Comparison of ENCODE assay signal across 8 cellular contexts in genomic region chr11:108647701-108648527, GRCh38. TPM values are rescaled to one million over a fixed set of nuclear protein-coding genes. Genes with fewer than 3 reads are reported as not detected.
DNase-seq lines count a peak whose midpoint lies in the region; ATAC-seq and TF ChIP-seq lines count a peak whose summit lies in the region.

No MANE protein-coding gene starts in this region.

- H3K4me3 ChIP-seq in BJ (ENCODE audit: low read depth, low read length) = no peak overlapping the region

- H3K27ac Mint-ChIP-seq in activated CD8-positive, alpha-beta T cell treated with anti-CD3 and anti-CD28 coated beads, Interleukin-2, amount 10 ng/mL, durations not matched to agents 7 days and 5 days = no peak overlapping the region
- no peak overlapping the region for H3K27ac Mint-ChIP-seq in endothelial cell (ENCODE audit: unreplicated experiment)

- no peak overlapping the region for H3K4me3 Mint-ChIP-seq in activated CD8-positive, alpha-beta T cell treated with anti-CD3 and anti-CD28 coated beads, Interleukin-2, amount 10 ng/mL, durations not matched to agents 7 days and 5 days
- H3K4me3 Mint-ChIP-seq in endothelial cell (ENCODE audit: unreplicated experiment) = no peak overlapping the region

- H3K36me3 ChIP-seq in BJ (ENCODE audit: control insufficient read depth, insufficient read depth, low read length) = no peaks in the 10 kb centered on the region

- CTCF ChIA-PET in BJ (lab: Yijun Ruan, JAX) = interaction anchor here (0.7 to 4.3 kb wide), 24 partner anchors 8 to 639 kb away, joined by 3 to 20 read pairs (median 3); partner anchors contain the start of genes ATM, C11orf65, CUL5 and DDX10
- CTCF ChIA-PET in activated CD8-positive, alpha-beta T cell treated with anti-CD3 and anti-CD28 coated beads, Interleukin-2, amount 10 ng/mL, durations not matched to agents 7 days and 5 days (lab: Charles Lee) = interaction anchor here (0.7 to 5.9 kb wide), 13 partner anchors 10 to 639 kb away, joined by 3 to 39 read pairs (median 3); partner anchors contain the start of gene CUL5

- peaks cover 1% of the 10 kb centered on the region for H3K27me3 Mint-ChIP-seq in activated CD8-positive, alpha-beta T cell treated with anti-CD3 and anti-CD28 coated beads, Interleukin-2, amount 10 ng/mL, durations not matched to agents 7 days and 5 days (ENCODE audit: low read depth)
- H3K27me3 Mint-ChIP-seq in endothelial cell (ENCODE audit: unreplicated experiment) = no peaks in the 10 kb centered on the region

- DNase-seq in BJ (ENCODE audit: low read depth) (peak; percentile 33), GM19240 (ENCODE audit: insufficient read length, low spot score) (peak; percentile 16), NCI-H82 treated with DMSO at 0.1 percent for 48 hours (lab: John Stamatoyannopoulos, UW; ENCODE audit: unreplicated experiment) (peak; percentile 29), endothelial cell (ENCODE audit: low spot score) (peak; percentile 72), midbrain (lab: John Stamatoyannopoulos, UW) (peak; percentile 77)
- peak; percentile 73 for DNase-seq in activated CD8-positive, alpha-beta T cell treated with anti-CD3 and anti-CD28 coated beads, Interleukin-2, amount 10 ng/mL, durations not matched to agents 7 days and 5 days
- peak; percentile 20 to 31 for DNase-seq in stimulated activated CD8-positive, alpha-beta memory T cell treated with anti-CD3 and anti-CD28 coated beads, Interleukin-4, amount 100 ng/mL, for 4 hours (ENCODE audit: low read depth in 2 of 2, low spot score in 1 of 2)

- peak; percentile 94 for ATAC-seq in HG03460 (IDR thresholded peaks at IDR 0.05; ENCODE audit: unreplicated experiment)
- ATAC-seq in activated CD8-positive, alpha-beta T cell treated with anti-CD3 and anti-CD28 coated beads, Interleukin-2, amount 10 ng/mL, durations not matched to agents 7 days and 5 days = peak; percentile 90

- POLR2A ChIA-PET in BJ (lab: Charles Lee) = no interaction called here
- POLR2A ChIA-PET in activated CD8-positive, alpha-beta T cell treated with anti-CD3 and anti-CD28 coated beads, Interleukin-2, amount 10 ng/mL, durations not matched to agents 7 days and 5 days (lab: Charles Lee) = no interaction called here

- no peaks in the 10 kb centered on the region for H3K27me3 ChIP-seq in BJ (ENCODE audit: control insufficient read depth, insufficient read depth, low read length)

- TF ChIP-seq CTCF in BJ (IDR thresholded peaks at IDR 0.05; ENCODE audit: insufficient read depth, low read depth, low read length) = peak; percentile 93
- peak; percentile 60 for TF ChIP-seq CTCF in endothelial cell (IDR thresholded peaks at IDR 0.05; ENCODE audit: unreplicated experiment)

- H3K36me3 Mint-ChIP-seq in activated CD8-positive, alpha-beta T cell treated with anti-CD3 and anti-CD28 coated beads, Interleukin-2, amount 10 ng/mL, durations not matched to agents 7 days and 5 days (ENCODE audit: low read depth) = no peaks in the 10 kb centered on the region
- H3K36me3 Mint-ChIP-seq in endothelial cell (ENCODE audit: low read depth, unreplicated experiment) = no peaks in the 10 kb centered on the region

- no peaks in the 10 kb centered on the region for H3K4me1 Mint-ChIP-seq in activated CD8-positive, alpha-beta T cell treated with anti-CD3 and anti-CD28 coated beads, Interleukin-2, amount 10 ng/mL, durations not matched to agents 7 days and 5 days (ENCODE audit: low read depth)
- no peaks in the 10 kb centered on the region for H3K4me1 Mint-ChIP-seq in endothelial cell (ENCODE audit: unreplicated experiment)

- no peaks in the 10 kb centered on the region for H3K9me3 Mint-ChIP-seq in activated CD8-positive, alpha-beta T cell treated with anti-CD3 and anti-CD28 coated beads, Interleukin-2, amount 10 ng/mL, durations not matched to agents 7 days and 5 days (ENCODE audit: insufficient read depth)
- H3K9me3 Mint-ChIP-seq in endothelial cell (ENCODE audit: unreplicated experiment) = no peaks in the 10 kb centered on the region

RNA-seq across cellular contexts. Expression of gene DDX10, which starts 17.0 kb away (rescaled TPM):
- 11.0 and 15.8 TPM in 2 replicates for polyA plus RNA-seq in BJ (2011; rRNA removed)
- 15.1 and 16.7 TPM in 2 replicates for polyA minus RNA-seq in BJ (2011; rRNA and poly(A)+ RNA removed)
- 10 to 100 TPM; 26.3 to 31.6 TPM for total RNA-seq in activated CD8-positive, alpha-beta T cell treated with anti-CD3 and anti-CD28 coated beads, Interleukin-2, amount 10 ng/mL, durations not matched to agents 7 days and 5 days
- total RNA-seq in endothelial cell (ENCODE audit: unreplicated experiment) = 20.9 TPM

RNA-seq across cellular contexts. Expression of gene EXPH5, which starts 54.3 kb away (rescaled TPM):
- polyA plus RNA-seq in BJ (2011; rRNA removed) = 0.38 and 0.80 TPM in 2 replicates
- polyA minus RNA-seq in BJ (2011; rRNA and poly(A)+ RNA removed) = 1.9 and 2.1 TPM in 2 replicates
- 1 to 10 TPM; 1.9 to 2.1 TPM for total RNA-seq in activated CD8-positive, alpha-beta T cell treated with anti-CD3 and anti-CD28 coated beads, Interleukin-2, amount 10 ng/mL, durations not matched to agents 7 days and 5 days
- 0.62 TPM for total RNA-seq in endothelial cell (ENCODE audit: unreplicated experiment)

Comparison
In these comparisons a context has a peak if more than half of its experiments do, and no peak if none do; other contexts are left out.
1. DNase-seq: peak in every context shown above with its lines; median percentile 77 in midbrain; 73 in activated CD8-positive, alpha-beta T cell treated with anti-CD3 and anti-CD28 coated beads, Interleukin-2, amount 10 ng/mL, durations not matched to agents 7 days and 5 days; 72 in endothelial cell; 33 in BJ; 29 in NCI-H82 treated with DMSO at 0.1 percent for 48 hours; 26 in stimulated activated CD8-positive, alpha-beta memory T cell treated with anti-CD3 and anti-CD28 coated beads, Interleukin-4, amount 100 ng/mL, for 4 hours; 16 in GM19240.